8 cellular contexts compared by ENCODE assay signal in the genomic region with DNA sequence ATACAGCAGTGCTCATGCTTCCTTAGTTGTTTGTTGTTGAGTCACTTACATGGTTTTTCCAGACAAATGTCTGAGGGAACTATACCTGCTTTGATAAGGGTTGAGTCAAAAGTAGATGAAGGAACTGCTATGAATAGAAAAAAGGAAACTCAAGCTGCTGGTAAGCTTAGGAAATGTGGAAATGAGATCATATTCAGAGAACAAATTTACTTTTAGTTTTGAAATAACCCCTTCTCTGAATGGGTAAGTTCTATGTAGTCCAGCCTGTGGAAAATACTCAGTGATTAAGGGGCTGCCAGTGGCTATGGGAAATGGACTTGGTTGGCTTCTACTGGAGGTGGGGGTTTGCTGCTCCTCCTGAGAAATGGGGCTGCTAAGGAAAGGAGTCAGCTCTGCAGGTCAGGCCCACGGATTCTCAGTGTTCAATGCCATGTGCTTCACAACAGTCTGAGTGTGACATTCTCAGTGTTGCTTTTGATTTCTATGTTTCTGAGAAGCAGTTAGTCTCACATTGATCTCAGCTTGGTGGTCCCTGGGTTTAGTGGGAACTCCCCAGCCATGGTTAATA. TPM values are rescaled to one million over a fixed set of nuclear protein-coding genes. Genes with fewer than 3 reads are reported as not detected.
A peak's percentile ranks its signal among the peaks of the same experiment; 100 is the strongest.
DNase-seq lines count a peak whose midpoint lies in the region; ATAC-seq and TF ChIP-seq lines count a peak whose summit lies in the region.

No MANE protein-coding gene starts in this region.

- no peak for TF ChIP-seq POLR2A in NB4 (IDR thresholded peaks at IDR 0.05; ENCODE audit: extremely low read depth, insufficient read length)

- H3K4me3 Mint-ChIP-seq in glutamatergic neuron (ENCODE audit: unreplicated experiment): no peak overlapping the region

- no peak overlapping the region for H3K27ac Mint-ChIP-seq in glutamatergic neuron (ENCODE audit: unreplicated experiment)

- H3K27me3 ChIP-seq in MG63: no peaks in the 10 kb centered on the region

- H3K9me3 ChIP-seq in MG63: no peaks in the 10 kb centered on the region

- TF ChIP-seq CTCF in GM10266 (IDR thresholded peaks at IDR 0.05; ENCODE audit: control insufficient read depth, insufficient read depth, low read depth, missing control alignments) (no peak), NB4 (IDR thresholded peaks at IDR 0.05; ENCODE audit: low read depth, low read length) (no peak), glutamatergic neuron (IDR thresholded peaks at IDR 0.05; ENCODE audit: partially characterized antibody, unreplicated experiment) (no peak)

- ATAC-seq in GM21825 (IDR thresholded peaks at IDR 0.05; ENCODE audit: unreplicated experiment): peak; percentile 64

- no peaks in the 10 kb centered on the region for H3K36me3 ChIP-seq in MG63

- H3K4me3 ChIP-seq in NB4 (ENCODE audit: low read depth, low read length) (no peak overlapping the region), MG63 (no peak overlapping the region)

- no peaks in the 10 kb centered on the region for H3K27me3 Mint-ChIP-seq in glutamatergic neuron (ENCODE audit: unreplicated experiment)

- H3K4me1 Mint-ChIP-seq in glutamatergic neuron (ENCODE audit: low read depth, unreplicated experiment): peaks cover 9% of the 10 kb centered on the region

- DNase-seq in GM10266 (ENCODE audit: extremely low spot score) (peak; percentile 61), NB4 (ENCODE audit: low read depth) (peak; percentile 15), amniotic epithelial cell (ENCODE audit: low read depth) (peak; percentile 84), pons (ENCODE audit: low spot score) (peak; percentile 73), glutamatergic neuron (no peak), MG63 (no peak), amygdala (lab: John Stamatoyannopoulos, UW) (no peak)

- peaks cover 4% of the 10 kb centered on the region for H3K36me3 Mint-ChIP-seq in glutamatergic neuron (ENCODE audit: unreplicated experiment)

- H3K9me3 Mint-ChIP-seq in glutamatergic neuron (ENCODE audit: unreplicated experiment): peaks cover 1% of the 10 kb centered on the region

RNA-seq across cellular contexts. Expression of a gene that starts 47.7 kb away (rescaled TPM):
- 79.6 TPM for total RNA-seq in glutamatergic neuron (ENCODE audit: unreplicated experiment)
- total RNA-seq in MG63 (2014; rRNA removed; shearing (Covaris generic); ENCODE audit: low replicate concordance): 87.3 and 120 TPM in 2 replicates

Comparison
In these comparisons a context has a peak if more than half of its experiments do, and no peak if none do; other contexts are left out.
1. DNase-seq: peak in GM10266 (single experiment), NB4 (single experiment), amniotic epithelial cell (single experiment) and pons (single experiment); none in glutamatergic neuron (single experiment), MG63 (single experiment) and amygdala (0 of 56).